8 cellular contexts compared by ENCODE assay signal in genomic region chr11:9568854-9569587, GRCh38. TPM values are rescaled to one million over a fixed set of nuclear protein-coding genes. Genes with fewer than 3 reads are reported as not detected.
DNase-seq lines count a peak whose midpoint lies in the region; ATAC-seq, FAIRE-seq and TF ChIP-seq lines count a peak whose summit lies in the region.

No MANE protein-coding gene starts in this region.

- BruUV-seq in HepG2 (replicated peaks; lab: Mats Ljungman, UMichigan): TSS peak; percentile 53

- H3K4me1 ChIP-seq in HepG2 (ENCODE audit: insufficient read depth, low read length) (peaks cover 87% of the 10 kb centered on the region), transverse colon (peaks cover 35 to 67% (median 48%) of the 10 kb centered on the region in 4 donors)

- no peaks in the 10 kb centered on the region for H4K20me1 ChIP-seq in HepG2 (ENCODE audit: insufficient read depth, low read length)

- peak overlapping the region; percentile 85 for H3K4me2 ChIP-seq in HepG2 (ENCODE audit: low read depth, low read length)

- H3K36me3 Mint-ChIP-seq in activated CD4-positive, alpha-beta memory T cell treated with anti-CD3 and anti-CD28 coated beads for 36 hours: no peaks in the 10 kb centered on the region
- H3K36me3 Mint-ChIP-seq in activated CD4-positive, alpha-beta memory T cell treated with anti-CD3 and anti-CD28 coated beads, Interleukin-2, amount 10 ng/mL, durations not matched to agents 7 days and 5 days (ENCODE audit: low read depth): peaks cover 3% of the 10 kb centered on the region
- H3K36me3 Mint-ChIP-seq in chondrocyte (ENCODE audit: low read depth): no peaks in the 10 kb centered on the region

- in situ Hi-C loops in HepG2 (cut with HindIII; ENCODE audit: extremely low pct_ligation_motif_present, low pct_unique_long_range_greater_than_20kb) (no loop called here), transverse colon (cut with MboI; ENCODE audit: low pct_ligation_motif_present in 1 of 4, low pct_unique_long_range_greater_than_20kb in 1 of 4, low sequenced_read_pairs in 3 of 4) (no loop called here)

- CTCF ChIA-PET in activated CD4-positive, alpha-beta memory T cell treated with anti-CD3 and anti-CD28 coated beads for 36 hours (lab: Charles Lee): interaction anchor here (1.0 kb wide), 2 partner anchors 179 to 973 kb away, joined by 3 read pairs; no protein-coding TSS in a partner anchor
- CTCF ChIA-PET in activated CD4-positive, alpha-beta memory T cell treated with anti-CD3 and anti-CD28 coated beads, Interleukin-2, amount 10 ng/mL, durations not matched to agents 7 days and 5 days (lab: Charles Lee): interaction anchor here (1.4 to 1.5 kb wide), 2 partner anchors 8 to 34 kb away, joined by 4 read pairs; no protein-coding TSS in a partner anchor
- CTCF ChIA-PET in HepG2 (lab: Yijun Ruan, JAX; ENCODE audit: low intra/inter-chr PET ratio, low total read pairs): no interaction called here

- peak overlapping the region; percentile 46 to 51 (median 47) for H3K4me3 ChIP-seq in HepG2 (replicated peaks in 1 of 3; ENCODE audit: insufficient read depth in 1 of 3, low read depth in 2 of 3, low read length in 3 of 3)
- peak overlapping the region in 3 of 4 donors; percentile 9 to 36 (median 18) for H3K4me3 ChIP-seq in transverse colon

- H3K79me2 ChIP-seq in HepG2 (ENCODE audit: insufficient read depth, low read length): peaks cover 4% of the 10 kb centered on the region

- no peak overlapping the region for H3K27ac Mint-ChIP-seq in activated CD4-positive, alpha-beta memory T cell treated with anti-CD3 and anti-CD28 coated beads for 36 hours
- H3K27ac Mint-ChIP-seq in activated CD4-positive, alpha-beta memory T cell treated with anti-CD3 and anti-CD28 coated beads, Interleukin-2, amount 10 ng/mL, durations not matched to agents 7 days and 5 days: no peak overlapping the region
- peak overlapping the region; percentile 100 for H3K27ac Mint-ChIP-seq in chondrocyte (ENCODE audit: unreplicated experiment)

- H3K36me3 ChIP-seq in HepG2 (replicated peaks in 1 of 2; ENCODE audit: control insufficient read depth in 1 of 2, insufficient read depth in 2 of 2, low read length in 2 of 2): no peaks in the 10 kb centered on the region
- H3K36me3 ChIP-seq in transverse colon: no peaks in the 10 kb centered on the region

- no peaks in the 10 kb centered on the region for H3K27me3 Mint-ChIP-seq in activated CD4-positive, alpha-beta memory T cell treated with anti-CD3 and anti-CD28 coated beads for 36 hours
- peaks cover 2% of the 10 kb centered on the region for H3K27me3 Mint-ChIP-seq in activated CD4-positive, alpha-beta memory T cell treated with anti-CD3 and anti-CD28 coated beads, Interleukin-2, amount 10 ng/mL, durations not matched to agents 7 days and 5 days
- no peaks in the 10 kb centered on the region for H3K27me3 Mint-ChIP-seq in chondrocyte (ENCODE audit: low read depth)

- FAIRE-seq in HepG2 (lab: Jason Lieb, UNC): peak; percentile 90

- POLR2A ChIA-PET in activated CD4-positive, alpha-beta memory T cell treated with anti-CD3 and anti-CD28 coated beads for 36 hours (lab: Charles Lee): no interaction called here
- POLR2A ChIA-PET in activated CD4-positive, alpha-beta memory T cell treated with anti-CD3 and anti-CD28 coated beads, Interleukin-2, amount 10 ng/mL, durations not matched to agents 7 days and 5 days (lab: Charles Lee): interaction anchor here (0.9 to 1.1 kb wide), 3 partner anchors 44 to 174 kb away, joined by 3 to 4 read pairs (median 3); partner anchors contain the start of gene ZNF143
- POLR2A ChIA-PET in HepG2 (lab: Yijun Ruan, JAX): interaction anchor here (0.8 to 3.0 kb wide), 14 partner anchors 17 to 757 kb away, joined by 3 to 21 read pairs (median 5); partner anchors contain the start of gene ZNF143

- ATAC-seq in HepG2: peak; percentile 67
- ATAC-seq in GM18873 (IDR thresholded peaks at IDR 0.05; ENCODE audit: low FRiP score, unreplicated experiment): no peak

- peak; percentile 35 for DNase-seq in activated CD4-positive, alpha-beta memory T cell treated with anti-CD3 and anti-CD28 coated beads for 36 hours
- DNase-seq in activated CD4-positive, alpha-beta memory T cell treated with anti-CD3 and anti-CD28 coated beads, Interleukin-2, amount 10 ng/mL, durations not matched to agents 7 days and 5 days: no peak
- DNase-seq in NCI-H748 (lab: John Stamatoyannopoulos, UW; ENCODE audit: unreplicated experiment) (peak; percentile 76), chondrocyte (ENCODE audit: low spot score) (no peak), HepG2 (ENCODE audit: low spot score) (peak; percentile 97), transverse colon (peak; percentile 86), GM19238 (ENCODE audit: insufficient read length, low spot score) (no peak)

- H2AFZ ChIP-seq in HepG2 (ENCODE audit: low read length): no peak overlapping the region

- TF ChIP-seq EP300 in HepG2 (IDR thresholded peaks at IDR 0.05; ENCODE audit: low read depth in 2 of 2, low read length in 2 of 2) (peak; percentile 71 to 94), HepG2 (CRISPR knock-in tag; IDR thresholded peaks at IDR 0.05; ENCODE audit: borderline replicate concordance) (peak; percentile 79), transverse colon (IDR thresholded peaks at IDR 0.05; ENCODE audit: low read depth) (peak; percentile 46)

- H3K27me3 ChIP-seq in HepG2 (ENCODE audit: control insufficient read depth in 1 of 2, insufficient read depth in 2 of 2, low read length in 2 of 2) (no peaks in the 10 kb centered on the region), transverse colon (no peaks in the 10 kb centered on the region)

- no peak overlapping the region for H3K4me3 Mint-ChIP-seq in activated CD4-positive, alpha-beta memory T cell treated with anti-CD3 and anti-CD28 coated beads for 36 hours
- H3K4me3 Mint-ChIP-seq in activated CD4-positive, alpha-beta memory T cell treated with anti-CD3 and anti-CD28 coated beads, Interleukin-2, amount 10 ng/mL, durations not matched to agents 7 days and 5 days: no peak overlapping the region
- H3K4me3 Mint-ChIP-seq in chondrocyte (ENCODE audit: unreplicated experiment): peak overlapping the region; percentile 62

- intact Hi-C loops in activated CD4-positive, alpha-beta memory T cell treated with anti-CD3 and anti-CD28 coated beads for 36 hours (cut with micrococcal nuclease): loop anchor here (10.0 kb wide), 1 partner anchor 884 kb away; the partner anchor contains the start of genes RPL27A and TRIM66
- intact Hi-C loops in HepG2 (cut with micrococcal nuclease; ENCODE audit: unreplicated experiment): loop anchor here (2.0 kb wide), 1 partner anchor 34 kb away; no protein-coding TSS in a partner anchor
- intact Hi-C loops in transverse colon (cut with DNase I; ENCODE audit: low total_unique reads): no loop called here

- no peaks in the 10 kb centered on the region for H3K9me3 Mint-ChIP-seq in activated CD4-positive, alpha-beta memory T cell treated with anti-CD3 and anti-CD28 coated beads for 36 hours
- no peaks in the 10 kb centered on the region for H3K9me3 Mint-ChIP-seq in activated CD4-positive, alpha-beta memory T cell treated with anti-CD3 and anti-CD28 coated beads, Interleukin-2, amount 10 ng/mL, durations not matched to agents 7 days and 5 days
- H3K9me3 Mint-ChIP-seq in chondrocyte (ENCODE audit: low read depth): no peaks in the 10 kb centered on the region

- H3K9me3 ChIP-seq in HepG2 (ENCODE audit: low read length) (no peaks in the 10 kb centered on the region), transverse colon (no peaks in the 10 kb centered on the region)

- TF ChIP-seq RAD21 in HepG2 (CRISPR knock-in tag; IDR thresholded peaks at IDR 0.05): no peak

- TF ChIP-seq POLR2A in HepG2 (IDR thresholded peaks at IDR 0.05; ENCODE audit: insufficient read depth in 1 of 2, low read depth in 2 of 2, low read length in 2 of 2) (peak; percentile 60 to 83; a peak in 1 of 4 replicates), transverse colon (IDR thresholded peaks at IDR 0.05) (peak; percentile 63)

- H3K4me1 Mint-ChIP-seq in activated CD4-positive, alpha-beta memory T cell treated with anti-CD3 and anti-CD28 coated beads for 36 hours (ENCODE audit: low read depth): peaks cover 37% of the 10 kb centered on the region
- H3K4me1 Mint-ChIP-seq in activated CD4-positive, alpha-beta memory T cell treated with anti-CD3 and anti-CD28 coated beads, Interleukin-2, amount 10 ng/mL, durations not matched to agents 7 days and 5 days: peaks cover 48% of the 10 kb centered on the region
- peaks cover 66% of the 10 kb centered on the region for H3K4me1 Mint-ChIP-seq in chondrocyte (ENCODE audit: low read depth)

- H3K27ac ChIP-seq in HepG2 (ENCODE audit: extremely low read length, insufficient read depth, low read length) (peak overlapping the region; percentile 100), transverse colon (peak overlapping the region; percentile 87 to 98 (median 95))

- no peak for TF ChIP-seq CTCF in chondrocyte (IDR thresholded peaks at IDR 0.05)
- TF ChIP-seq CTCF in HepG2 (CRISPR knock-in tag; IDR thresholded peaks at IDR 0.05): no peak
- TF ChIP-seq CTCF in transverse colon (IDR thresholded peaks at IDR 0.05): no peak

- 1% methylated on average over 7 of the region's 7 CpGs for WGBS in HepG2 (ENCODE audit: low lambda C conversion rate)
- 10 to 17% methylated on average over 7 of the region's 7 CpGs for WGBS in transverse colon (ENCODE audit: low coverage in 1 of 2), 2 donors

- H3K9ac ChIP-seq in HepG2 (ENCODE audit: insufficient read depth, low read depth, low read length): peak overlapping the region; percentile 93

RNA-seq across cellular contexts. Expression of gene WEE1, which starts 4.4 kb away (rescaled TPM):
- total RNA-seq in activated CD4-positive, alpha-beta memory T cell treated with anti-CD3 and anti-CD28 coated beads for 36 hours: 10 to 100 TPM; 47.8 to 52.4 TPM
- total RNA-seq in activated CD4-positive, alpha-beta memory T cell treated with anti-CD3 and anti-CD28 coated beads, Interleukin-2, amount 10 ng/mL, durations not matched to agents 7 days and 5 days: 10 to 100 TPM; 62.8 to 64.1 TPM
- total RNA-seq in chondrocyte (17.8 to 31.2 TPM (median 17.8 TPM) in 3 replicates), HepG2 (2016; rRNA removed; fragmentation: Illumina TruSeq; extraction: Trizol) (63.7 and 71.7 TPM in 2 replicates), transverse colon (10 to 100 TPM in 3 of 4 donors, 1 to 10 TPM in 1; 7.9 to 48.2 (median 31.8) TPM)
- 5.3 and 8.1 TPM in 2 replicates for total RNA-seq in HepG2 (2016; cell fraction: cytosol; rRNA removed; fragmentation: Illumina TruSeq; extraction: Trizol; ENCODE audit: low read depth)
- total RNA-seq in HepG2 (2016; cell fraction: insoluble cytoplasmic fraction; rRNA removed; fragmentation: Illumina TruSeq; extraction: Trizol): 59.2 and 62.0 TPM in 2 replicates
- 16.3 and 20.1 TPM in 2 replicates for total RNA-seq in HepG2 (2016; cell fraction: membrane; rRNA removed; fragmentation: Illumina TruSeq; extraction: Trizol)
- 55.9 and 59.7 TPM in 2 replicates for total RNA-seq in HepG2 (2016; cell fraction: nucleus; rRNA removed; fragmentation: Illumina TruSeq; extraction: Trizol)
- 24.2 and 31.4 TPM in 2 replicates for polyA plus RNA-seq in HepG2 (2011; rRNA removed)
- 9.9 and 15.9 TPM in 2 replicates for polyA plus RNA-seq in HepG2 (2011; cell fraction: cytosol; rRNA removed)
- 19.4 and 21.7 TPM in 2 replicates for polyA plus RNA-seq in HepG2 (2011; cell fraction: nucleus; rRNA removed)
- 34.3 and 43.6 TPM in 2 replicates for polyA plus RNA-seq in HepG2 (2012)
- 1.5 and 1.7 TPM in 2 replicates for polyA plus RNA-seq in HepG2 (2016; cell fraction: cytosol; fragmentation: Illumina TruSeq; extraction: Trizol; ENCODE audit: low read depth)
- 55.1 and 60.7 TPM in 2 replicates for polyA plus RNA-seq in HepG2 (2016; cell fraction: insoluble cytoplasmic fraction; fragmentation: Illumina TruSeq; extraction: Trizol; ENCODE audit: low read depth)
- polyA plus RNA-seq in HepG2 (2016; cell fraction: membrane; fragmentation: Illumina TruSeq; extraction: Trizol; ENCODE audit: low read depth): 5.2 and 6.5 TPM in 2 replicates
- polyA plus RNA-seq in HepG2 (2016; cell fraction: nucleus; fragmentation: Illumina TruSeq; extraction: Trizol; ENCODE audit: insufficient read depth, low read depth): 61.4 and 70.9 TPM in 2 replicates
- polyA minus RNA-seq in HepG2 (2011; rRNA and poly(A)+ RNA removed; ENCODE audit: low replicate concordance): 13.9 and 26.9 TPM in 2 replicates
- polyA minus RNA-seq in HepG2 (2011; cell fraction: cytosol; rRNA and poly(A)+ RNA removed): 20.9 and 21.9 TPM in 2 replicates
- polyA minus RNA-seq in HepG2 (2011; cell fraction: nucleus; rRNA and poly(A)+ RNA removed): 77.1 and 85.4 TPM in 2 replicates

Comparison
In these comparisons a context has a peak if more than half of its experiments do, and no peak if none do; other contexts are left out.
1. DNase-seq: peak in activated CD4-positive, alpha-beta memory T cell treated with anti-CD3 and anti-CD28 coated beads for 36 hours (single experiment), NCI-H748 (single experiment), HepG2 (single experiment) and transverse colon (single experiment); none in activated CD4-positive, alpha-beta memory T cell treated with anti-CD3 and anti-CD28 coated beads, Interleukin-2, amount 10 ng/mL, durations not matched to agents 7 days and 5 days (single experiment), chondrocyte (single experiment) and GM19238 (single experiment).